Comparison of ENCODE assay signal across 20 cellular contexts in genomic region chr9:134732392-134733110, GRCh38.
A peak's percentile ranks its signal among the peaks of the same experiment; 100 is the strongest.
DNase-seq lines count a peak whose midpoint lies in the region; ATAC-seq and TF ChIP-seq lines count a peak whose summit lies in the region.
"Had no signal": no experiment of that assay in that cellular context is flagged by ENCODE, and none has a peak within 500 bp of the region (broad histone marks: within the 10 kb centered on the region; RNA-seq: fewer than 3 reads in every experiment).

No MANE protein-coding gene starts in this region.

- H3K27ac ChIP-seq in colonic mucosa (peak overlapping the region; percentile 1), right atrium auricular region (peak overlapping the region; percentile 55 to 63)
- H3K27ac ChIP-seq: foreskin keratinocyte, upper lobe of right lung had no signal

- no peak overlapping the region for H3K9ac ChIP-seq in colonic mucosa (ENCODE audit: low read depth in 2 of 2, low read length in 2 of 2)

- no peaks in the 10 kb centered on the region for H3K27me3 ChIP-seq in colonic mucosa
- H3K27me3 ChIP-seq in right atrium auricular region, result no peaks in the 10 kb centered on the region
- H3K27me3 ChIP-seq: foreskin keratinocyte, upper lobe of right lung had no signal

- no peaks in the 10 kb centered on the region for H3K4me1 ChIP-seq in colonic mucosa
- H3K4me1 ChIP-seq in right atrium auricular region, result peaks cover 0 to 48% of the 10 kb centered on the region in 2 donors
- H3K4me1 ChIP-seq: foreskin keratinocyte had no signal

- H3K9me3 ChIP-seq in colonic mucosa (no peaks in the 10 kb centered on the region), right atrium auricular region (no peaks in the 10 kb centered on the region)
- H3K9me3 ChIP-seq: A549, upper lobe of right lung had no signal

- H3K36me3 ChIP-seq in colonic mucosa (no peaks in the 10 kb centered on the region), right atrium auricular region (no peaks in the 10 kb centered on the region)

- H3K4me3 ChIP-seq in AG09309 (ENCODE audit: control insufficient read depth, low read depth, low read length) (no peak overlapping the region), colonic mucosa (no peak overlapping the region), right atrium auricular region (no peak overlapping the region)
- H3K4me3 ChIP-seq: A549, upper lobe of right lung had no signal

- peak; percentile 58 for ATAC-seq in sciatic nerve
- ATAC-seq: A549; activated naive CD4-positive, alpha-beta T cell treated with anti-CD3 and anti-CD28 coated beads, Interleukin-2, amount 50 U/mL, for 72 hours; foreskin keratinocyte; upper lobe of right lung had no signal

- no peak for TF ChIP-seq CTCF in AG09309 (IDR thresholded peaks at IDR 0.05; ENCODE audit: control insufficient read depth, insufficient read depth, low read depth, low read length, missing control alignments)
- no peak for TF ChIP-seq CTCF in colonic mucosa (IDR thresholded peaks at IDR 0.05)
- TF ChIP-seq CTCF in right atrium auricular region (IDR thresholded peaks at IDR 0.05), result no peak

- intact Hi-C loops in colonic mucosa (cut with DNase I), result no loop called here
- intact Hi-C loops in sciatic nerve (cut with DNase I), result no loop called here

- DNase-seq in AG09309 (ENCODE audit: low read depth) (peak; percentile 10), colonic mucosa (no peak), right atrium auricular region (ENCODE audit: low spot score) (no peak), sciatic nerve (ENCODE audit: low spot score) (no peak), islet precursor cell (no peak), SK-N-DZ (ENCODE audit: low spot score) (no peak), amniotic stem cell (lab: John Stamatoyannopoulos, UW) (no peak), mesenteric fat pad (ENCODE audit: low spot score) (no peak)
- DNase-seq: activated CD4-positive, alpha-beta T cell treated with anti-CD3 and anti-CD28 coated beads for 4 hours; C1 segment of cervical spinal cord; EL; foreskin keratinocyte; mesendoderm; NCI-H1417 treated with DMSO at 0.1 percent for 48 hours; NCI-H526 treated with DMSO at 0.1 percent for 48 hours; small intestine; stimulated activated CD4-positive, alpha-beta T cell treated with anti-CD3 and anti-CD28 coated beads, Interleukin-4, amount 100 ng/mL, for 24 hours; upper lobe of right lung had no signal
